Comparison of ENCODE assay signal across 17 cellular contexts in genomic region chr1:220378571-220379302, GRCh38.
DNase-seq lines count a peak whose midpoint lies in the region; ATAC-seq and TF ChIP-seq lines count a peak whose summit lies in the region.
"Had no signal": no experiment of that assay in that cellular context is flagged by ENCODE, and none has a peak within 500 bp of the region (broad histone marks: within the 10 kb centered on the region; RNA-seq: fewer than 3 reads in every experiment).

No MANE protein-coding gene starts in this region.

- no peaks in the 10 kb centered on the region for H3K9me2 ChIP-seq in SK-N-SH
- H3K9me2 ChIP-seq in hepatocyte (replicated peaks; ENCODE audit: insufficient read depth), result no peaks in the 10 kb centered on the region

- CTCF ChIA-PET in SK-N-SH (lab: Yijun Ruan, JAX), result interaction anchor here (1.5 kb wide), 1 partner anchor 10 kb away, joined by 4 read pairs; no protein-coding TSS in a partner anchor

- no peak overlapping the region for H3K27ac ChIP-seq in SK-N-SH (ENCODE audit: low read depth in 2 of 2, low read length in 1 of 2)
- H3K27ac ChIP-seq in hepatocyte, result peak overlapping the region; percentile 56
- no peak overlapping the region for H3K27ac ChIP-seq in caudate nucleus (ENCODE audit: low read depth, low read length)
- H3K27ac ChIP-seq: BLaER1 had no signal

- H3K79me2 ChIP-seq in SK-N-SH (ENCODE audit: insufficient read depth), result no peaks in the 10 kb centered on the region
- no peaks in the 10 kb centered on the region for H3K79me2 ChIP-seq in hepatocyte

- no peaks in the 10 kb centered on the region for H3F3A ChIP-seq in SK-N-SH (replicated peaks; ENCODE audit: insufficient read depth)

- DNase-seq in SK-N-SH (no peak), SW480 (ENCODE audit: low spot score) (peak; percentile 22), hepatocyte (ENCODE audit: low spot score) (peak; percentile 53), 8988T (no peak), caudate nucleus (lab: John Stamatoyannopoulos, UW) (no peak)
- DNase-seq: CD8-positive, alpha-beta memory T cell; EL; NCI-H1436; NCI-H2029 treated with DMSO at 0.1 percent for 48 hours; NCI-H2171 treated with DMSO at 0.1 percent for 48 hours; NCI-H446 treated with DMSO at 0.1 percent for 48 hours; NCI-H774; T-helper 1 cell had no signal

- TF ChIP-seq RAD21 in SK-N-SH (IDR thresholded peaks at IDR 0.05; ENCODE audit: low read length), result no peak

- POLR2A ChIA-PET in SK-N-SH (lab: Yijun Ruan, JAX), result no interaction called here

- H3K9me3 ChIP-seq in SK-N-SH (no peaks in the 10 kb centered on the region), hepatocyte (ENCODE audit: low read depth) (no peaks in the 10 kb centered on the region)

- ATAC-seq in SK-N-SH treated with all-trans-retinoic acid at 6 μM for 48 hours (peak; percentile 51), GM21825 (IDR thresholded peaks at IDR 0.05; ENCODE audit: unreplicated experiment) (no peak), GM21447 (IDR thresholded peaks at IDR 0.05; ENCODE audit: unreplicated experiment) (no peak)

- H3K36me3 ChIP-seq in SK-N-SH (replicated peaks in 1 of 2; ENCODE audit: control insufficient read depth in 1 of 2, insufficient read depth in 2 of 2, low read length in 1 of 2) (no peaks in the 10 kb centered on the region), hepatocyte (replicated peaks; ENCODE audit: insufficient read depth, low read depth) (no peaks in the 10 kb centered on the region)
- H3K36me3 ChIP-seq: BLaER1 had no signal

- no peaks in the 10 kb centered on the region for H3K27me3 ChIP-seq in SK-N-SH (ENCODE audit: insufficient read depth)
- no peaks in the 10 kb centered on the region for H3K27me3 ChIP-seq in hepatocyte
- H3K27me3 ChIP-seq: BLaER1 had no signal

- no peak for TF ChIP-seq EP300 in SK-N-SH (IDR thresholded peaks at IDR 0.05; ENCODE audit: borderline replicate concordance in 1 of 2, low read depth in 1 of 2, low read length in 1 of 2)

- no peak overlapping the region for H3K4me2 ChIP-seq in SK-N-SH
- H3K4me2 ChIP-seq in hepatocyte, result peak overlapping the region; percentile 55
- H3K4me2 ChIP-seq: BLaER1 had no signal

- 79% methylated on average over 11 of the region's 11 CpGs for WGBS in SK-N-SH (ENCODE audit: low lambda C conversion rate)
- 57% methylated on average over 11 of the region's 11 CpGs for WGBS in hepatocyte (ENCODE audit: low lambda C conversion rate, missing lambda C conversion rate)

- H3K9ac ChIP-seq in SK-N-SH, result no peak overlapping the region
- H3K9ac ChIP-seq: BLaER1 had no signal

- H3K4me3 ChIP-seq in SK-N-SH (ENCODE audit: low read depth in 2 of 2, low read length in 1 of 2), result no peak overlapping the region
- H3K4me3 ChIP-seq in hepatocyte, result no peak overlapping the region
- H3K4me3 ChIP-seq: BLaER1 had no signal

- H3K4me1 ChIP-seq in SK-N-SH (ENCODE audit: control insufficient read depth in 1 of 2, insufficient read depth in 2 of 2, low read depth in 1 of 2, low read length in 1 of 2) (no peaks in the 10 kb centered on the region), hepatocyte (ENCODE audit: insufficient read depth) (peaks cover 4% of the 10 kb centered on the region)
- H3K4me1 ChIP-seq: BLaER1 had no signal

- TF ChIP-seq CTCF in SK-N-SH (IDR thresholded peaks at IDR 0.05), result no peak
- no peak for TF ChIP-seq CTCF in hepatocyte (IDR thresholded peaks at IDR 0.05; ENCODE audit: poor library complexity)

- H4K20me1 ChIP-seq in SK-N-SH (ENCODE audit: insufficient read depth) (no peaks in the 10 kb centered on the region), hepatocyte (ENCODE audit: insufficient read depth, poor library complexity, severe bottlenecking) (no peaks in the 10 kb centered on the region)
- H4K20me1 ChIP-seq: BLaER1 had no signal

- H2AFZ ChIP-seq in SK-N-SH (ENCODE audit: low read depth) (no peak overlapping the region), hepatocyte (no peak overlapping the region)

TF ChIP-seq in SK-N-SH treated with all-trans-retinoic acid at 6 μM for 48 hours, 23 proteins besides CTCF, POLR2A, EP300 and RAD21 (continues in another document):
- TF ChIP-seq POU6F1 (CRISPR knock-in tag; IDR thresholded peaks at IDR 0.05; ENCODE audit: borderline replicate concordance, low read depth) (no peak), CSDC2 (CRISPR knock-in tag; IDR thresholded peaks at IDR 0.05) (no peak), ZNF565 (CRISPR knock-in tag; conservative IDR thresholded peaks at IDR 0.05; ENCODE audit: low read depth) (no peak)
- TF ChIP-seq, protein P1, sequence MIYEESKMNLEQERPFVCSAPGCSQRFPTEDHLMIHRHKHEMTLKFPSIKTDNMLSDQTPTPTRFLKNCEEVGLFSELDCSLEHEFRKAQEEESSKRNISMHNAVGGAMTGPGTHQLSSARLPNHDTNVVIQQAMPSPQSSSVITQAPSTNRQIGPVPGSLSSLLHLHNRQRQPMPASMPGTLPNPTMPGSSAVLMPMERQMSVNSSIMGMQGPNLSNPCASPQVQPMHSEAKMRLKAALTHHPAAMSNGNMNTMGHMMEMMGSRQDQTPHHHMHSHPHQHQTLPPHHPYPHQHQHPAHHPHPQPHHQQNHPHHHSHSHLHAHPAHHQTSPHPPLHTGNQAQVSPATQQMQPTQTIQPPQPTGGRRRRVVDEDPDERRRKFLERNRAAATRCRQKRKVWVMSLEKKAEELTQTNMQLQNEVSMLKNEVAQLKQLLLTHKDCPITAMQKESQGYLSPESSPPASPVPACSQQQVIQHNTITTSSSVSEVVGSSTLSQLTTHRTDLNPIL (CRISPR knock-in tag; IDR thresholded peaks at IDR 0.05; ENCODE audit: low read depth), result no peak

TF ChIP-seq in SK-N-SH, 30 proteins besides CTCF, POLR2A, EP300 and RAD21:
- TF ChIP-seq, protein P2, sequence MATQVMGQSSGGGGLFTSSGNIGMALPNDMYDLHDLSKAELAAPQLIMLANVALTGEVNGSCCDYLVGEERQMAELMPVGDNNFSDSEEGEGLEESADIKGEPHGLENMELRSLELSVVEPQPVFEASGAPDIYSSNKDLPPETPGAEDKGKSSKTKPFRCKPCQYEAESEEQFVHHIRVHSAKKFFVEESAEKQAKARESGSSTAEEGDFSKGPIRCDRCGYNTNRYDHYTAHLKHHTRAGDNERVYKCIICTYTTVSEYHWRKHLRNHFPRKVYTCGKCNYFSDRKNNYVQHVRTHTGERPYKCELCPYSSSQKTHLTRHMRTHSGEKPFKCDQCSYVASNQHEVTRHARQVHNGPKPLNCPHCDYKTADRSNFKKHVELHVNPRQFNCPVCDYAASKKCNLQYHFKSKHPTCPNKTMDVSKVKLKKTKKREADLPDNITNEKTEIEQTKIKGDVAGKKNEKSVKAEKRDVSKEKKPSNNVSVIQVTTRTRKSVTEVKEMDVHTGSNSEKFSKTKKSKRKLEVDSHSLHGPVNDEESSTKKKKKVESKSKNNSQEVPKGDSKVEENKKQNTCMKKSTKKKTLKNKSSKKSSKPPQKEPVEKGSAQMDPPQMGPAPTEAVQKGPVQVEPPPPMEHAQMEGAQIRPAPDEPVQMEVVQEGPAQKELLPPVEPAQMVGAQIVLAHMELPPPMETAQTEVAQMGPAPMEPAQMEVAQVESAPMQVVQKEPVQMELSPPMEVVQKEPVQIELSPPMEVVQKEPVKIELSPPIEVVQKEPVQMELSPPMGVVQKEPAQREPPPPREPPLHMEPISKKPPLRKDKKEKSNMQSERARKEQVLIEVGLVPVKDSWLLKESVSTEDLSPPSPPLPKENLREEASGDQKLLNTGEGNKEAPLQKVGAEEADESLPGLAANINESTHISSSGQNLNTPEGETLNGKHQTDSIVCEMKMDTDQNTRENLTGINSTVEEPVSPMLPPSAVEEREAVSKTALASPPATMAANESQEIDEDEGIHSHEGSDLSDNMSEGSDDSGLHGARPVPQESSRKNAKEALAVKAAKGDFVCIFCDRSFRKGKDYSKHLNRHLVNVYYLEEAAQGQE (IDR thresholded peaks at IDR 0.05; ENCODE audit: low read depth, low read length), result no peak
- TF ChIP-seq ELF1 (IDR thresholded peaks at IDR 0.05) (no peak), RXRA (IDR thresholded peaks at IDR 0.05; ENCODE audit: borderline replicate concordance, low read depth) (no peak), RCOR1 (IDR thresholded peaks at IDR 0.05; ENCODE audit: low read length) (no peak)

Comparison
In these comparisons a context has a peak if more than half of its experiments do, and no peak if none do; other contexts are left out.
1. DNase-seq: peak in SW480 (single experiment) and hepatocyte (single experiment); none in SK-N-SH (single experiment), 8988T (single experiment) and caudate nucleus (0 of 61).